ENCODE assay signal across 22 cellular contexts in the genomic region with DNA sequence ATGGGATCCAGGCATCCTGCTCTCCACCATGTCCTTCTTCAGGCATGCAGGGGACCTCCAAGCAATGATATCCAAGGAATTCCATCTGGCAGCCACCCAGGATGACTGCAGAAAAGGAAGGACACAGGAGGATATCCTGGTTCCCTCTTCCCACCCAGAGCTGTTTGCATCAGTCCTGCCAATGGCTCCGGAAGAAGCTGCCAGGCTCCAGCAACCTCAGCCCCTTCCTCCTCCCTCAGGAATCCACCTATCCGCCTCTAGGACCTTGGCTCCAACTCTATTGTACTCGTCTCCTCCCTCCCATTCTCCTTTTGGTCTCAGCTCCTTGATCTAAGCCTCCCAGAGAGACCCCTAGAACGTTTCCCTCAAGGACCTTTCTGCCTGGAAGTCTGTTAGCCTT. TPM values are rescaled to one million over a fixed set of nuclear protein-coding genes. Genes with fewer than 3 reads are reported as not detected.
A peak's percentile ranks its signal among the peaks of the same experiment; 100 is the strongest.
DNase-seq lines count a peak whose midpoint lies in the region; ATAC-seq, FAIRE-seq and TF ChIP-seq lines count a peak whose summit lies in the region.
"Had no signal": no experiment of that assay in that cellular context is flagged by ENCODE, and none has a peak within 500 bp of the region (broad histone marks: within the 10 kb centered on the region; RNA-seq: fewer than 3 reads in every experiment).

No MANE protein-coding gene starts in this region.

- peaks cover 2% of the 10 kb centered on the region for H3K36me3 Mint-ChIP-seq in astrocyte (ENCODE audit: low read depth, unreplicated experiment)
- H3K36me3 Mint-ChIP-seq: activated CD8-positive, alpha-beta memory T cell treated with anti-CD3 and anti-CD28 coated beads, Interleukin-2, amount 10 ng/mL, durations not matched to agents 7 days and 5 days had no signal

- H3K4me1 ChIP-seq in astrocyte (ENCODE audit: insufficient read depth, low read length), result peaks cover 10% of the 10 kb centered on the region

- no peak overlapping the region for H3K4me3 Mint-ChIP-seq in astrocyte (ENCODE audit: unreplicated experiment)
- H3K4me3 Mint-ChIP-seq: activated CD8-positive, alpha-beta memory T cell treated with anti-CD3 and anti-CD28 coated beads, Interleukin-2, amount 10 ng/mL, durations not matched to agents 7 days and 5 days; stimulated activated naive CD8-positive, alpha-beta T cell treated with anti-CD3 and anti-CD28 coated beads, Interleukin-15, amount 100 ng/mL, for 72 hours; T-helper 1 cell treated with Interleukin-12 subunit alpha and Interleukin-12 subunit beta and Interleukin-4 antibody, amounts not matched to agents 30 μg/mL and 1 μg/mL, for 36 hours had no signal

- H3K79me2 ChIP-seq in astrocyte (ENCODE audit: insufficient read depth, low read length), result no peaks in the 10 kb centered on the region

- no peak for FAIRE-seq in astrocyte (lab: Jason Lieb, UNC)

- no peaks in the 10 kb centered on the region for H3K9me3 Mint-ChIP-seq in astrocyte (ENCODE audit: unreplicated experiment)
- H3K9me3 Mint-ChIP-seq: stimulated activated naive CD8-positive, alpha-beta T cell treated with anti-CD3 and anti-CD28 coated beads, Interleukin-15, amount 100 ng/mL, for 72 hours; T-helper 1 cell treated with Interleukin-12 subunit alpha and Interleukin-12 subunit beta and Interleukin-4 antibody, amounts not matched to agents 30 μg/mL and 1 μg/mL, for 36 hours had no signal

- no peaks in the 10 kb centered on the region for H3K9me3 ChIP-seq in astrocyte (ENCODE audit: insufficient read depth, low read depth, low read length)
- H3K9me3 ChIP-seq: heart left ventricle had no signal

- no peaks in the 10 kb centered on the region for H3K27me3 Mint-ChIP-seq in astrocyte (ENCODE audit: low read depth, unreplicated experiment)
- H3K27me3 Mint-ChIP-seq: activated CD8-positive, alpha-beta memory T cell treated with anti-CD3 and anti-CD28 coated beads, Interleukin-2, amount 10 ng/mL, durations not matched to agents 7 days and 5 days; stimulated activated naive CD8-positive, alpha-beta T cell treated with anti-CD3 and anti-CD28 coated beads, Interleukin-15, amount 100 ng/mL, for 72 hours had no signal

- H3K4me2 ChIP-seq in astrocyte (ENCODE audit: low read length), result peak overlapping the region; percentile 37

- no peak overlapping the region for H3K27ac ChIP-seq in astrocyte (ENCODE audit: low read depth, low read length)

- H3K27me3 ChIP-seq in astrocyte (ENCODE audit: insufficient read depth, low read length), result no peaks in the 10 kb centered on the region
- H3K27me3 ChIP-seq: heart left ventricle had no signal

- ATAC-seq in HG03108 (IDR thresholded peaks at IDR 0.05; ENCODE audit: unreplicated experiment), result no peak
- ATAC-seq in HG02798 (IDR thresholded peaks at IDR 0.05; ENCODE audit: poor library complexity, unreplicated experiment), result no peak
- ATAC-seq: activated CD8-positive, alpha-beta memory T cell treated with anti-CD3 and anti-CD28 coated beads, Interleukin-2, amount 10 ng/mL, durations not matched to agents 7 days and 5 days; heart left ventricle; left lobe of liver; stimulated activated naive CD8-positive, alpha-beta T cell treated with anti-CD3 and anti-CD28 coated beads, Interleukin-15, amount 100 ng/mL, for 72 hours had no signal

- peak; percentile 33 for DNase-seq in AG08395 (ENCODE audit: low spot score)
- peak; percentile 27 for DNase-seq in HK-2 (ENCODE audit: unreplicated experiment)
- DNase-seq in astrocyte (ENCODE audit: low read depth), result peak; percentile 27
- DNase-seq in kidney tubule cell (ENCODE audit: low spot score), result peak; percentile 91
- no peak for DNase-seq in activated effector memory CD4-positive, alpha-beta T cell treated with Interleukin-2 at 50 U/mL for 16 hours
- no peak for DNase-seq in retina
- DNase-seq: activated CD4-positive, CD25-positive, alpha-beta regulatory T cell treated with anti-CD3 and anti-CD28 coated beads, Interleukin-2, amount 50 U/mL, for 72 hours; activated CD8-positive, alpha-beta memory T cell treated with anti-CD3 and anti-CD28 coated beads, Interleukin-2, amount 10 ng/mL, durations not matched to agents 7 days and 5 days; activated gamma-delta T cell; aorta; NCI-H2029; NCI-H526 treated with DMSO at 0.1 percent for 48 hours; stimulated activated CD4-positive, alpha-beta T cell treated with anti-CD3 and anti-CD28 coated beads, Interleukin-12 subunit alpha, Interleukin-12 subunit beta, amount 100 ng/mL, for 4 hours; stimulated activated naive CD8-positive, alpha-beta T cell treated with anti-CD3 and anti-CD28 coated beads, Interleukin-15, amount 100 ng/mL, for 72 hours had no signal

- TF ChIP-seq CTCF in astrocyte (IDR thresholded peaks at IDR 0.05; ENCODE audit: insufficient read depth, low read depth, low read length), result no peak

- no peaks in the 10 kb centered on the region for H4K20me1 ChIP-seq in astrocyte (ENCODE audit: insufficient read depth, low read length)

- no peak overlapping the region for H3K27ac Mint-ChIP-seq in astrocyte (ENCODE audit: unreplicated experiment)
- H3K27ac Mint-ChIP-seq: activated CD8-positive, alpha-beta memory T cell treated with anti-CD3 and anti-CD28 coated beads, Interleukin-2, amount 10 ng/mL, durations not matched to agents 7 days and 5 days; progenitor cell of endocrine pancreas; stimulated activated naive CD8-positive, alpha-beta T cell treated with anti-CD3 and anti-CD28 coated beads, Interleukin-15, amount 100 ng/mL, for 72 hours; T-helper 1 cell treated with Interleukin-12 subunit alpha and Interleukin-12 subunit beta and Interleukin-4 antibody, amounts not matched to agents 30 μg/mL and 1 μg/mL, for 36 hours had no signal

- H3K4me1 Mint-ChIP-seq in astrocyte (ENCODE audit: low read depth, unreplicated experiment), result peaks cover 26% of the 10 kb centered on the region

- peak overlapping the region; percentile 38 for H2AFZ ChIP-seq in astrocyte (ENCODE audit: low read depth, low read length)

- no peaks in the 10 kb centered on the region for H3K36me3 ChIP-seq in astrocyte (ENCODE audit: insufficient read depth, low read length)

- H3K9ac ChIP-seq in astrocyte (ENCODE audit: low read length), result no peak overlapping the region

- H3K4me3 ChIP-seq in astrocyte (ENCODE audit: insufficient read depth, low read depth, low read length), result no peak overlapping the region
- H3K4me3 ChIP-seq: heart left ventricle had no signal

RNA-seq across cellular contexts. Expression of a gene that starts 0.7 kb away (rescaled TPM):
- not detected in 2 replicates for total RNA-seq in astrocyte
- total RNA-seq: activated CD8-positive, alpha-beta memory T cell treated with anti-CD3 and anti-CD28 coated beads, Interleukin-2, amount 10 ng/mL, durations not matched to agents 7 days and 5 days; aorta; epithelial cell of proximal tubule; heart left ventricle; left lobe of liver; progenitor cell of endocrine pancreas; ureter had no signal

RNA-seq across cellular contexts. Expression of a gene that starts 18.0 kb away (rescaled TPM):
- 10.2 and 11.5 TPM in 2 replicates for total RNA-seq in astrocyte

RNA-seq across cellular contexts. Expression of a gene that starts 18.8 kb away (rescaled TPM):
- total RNA-seq in astrocyte, result 1.5 and 2.5 TPM in 2 replicates

RNA-seq across cellular contexts. Expression of a gene that starts 19.4 kb away (rescaled TPM):
- total RNA-seq in astrocyte, result 0.22 and 0.27 TPM in 2 replicates
- total RNA-seq: activated CD8-positive, alpha-beta memory T cell treated with anti-CD3 and anti-CD28 coated beads, Interleukin-2, amount 10 ng/mL, durations not matched to agents 7 days and 5 days; aorta; epithelial cell of proximal tubule; left lobe of liver; progenitor cell of endocrine pancreas; ureter had no signal

RNA-seq across cellular contexts. Expression of a gene that starts 25.0 kb away (rescaled TPM):
- total RNA-seq in astrocyte, result 8.8 and 9.2 TPM in 2 replicates
- total RNA-seq: left lobe of liver, progenitor cell of endocrine pancreas had no signal

Comparison
In these comparisons a context has a peak if more than half of its experiments do, and no peak if none do; other contexts are left out.
1. DNase-seq: peak in AG08395 (single experiment), HK-2 (single experiment), astrocyte (single experiment) and kidney tubule cell (single experiment); none in activated effector memory CD4-positive, alpha-beta T cell treated with Interleukin-2 at 50 U/mL for 16 hours (single experiment) and retina (single experiment).